Comparison of ENCODE assay signal across 22 cellular contexts in the genomic region with DNA sequence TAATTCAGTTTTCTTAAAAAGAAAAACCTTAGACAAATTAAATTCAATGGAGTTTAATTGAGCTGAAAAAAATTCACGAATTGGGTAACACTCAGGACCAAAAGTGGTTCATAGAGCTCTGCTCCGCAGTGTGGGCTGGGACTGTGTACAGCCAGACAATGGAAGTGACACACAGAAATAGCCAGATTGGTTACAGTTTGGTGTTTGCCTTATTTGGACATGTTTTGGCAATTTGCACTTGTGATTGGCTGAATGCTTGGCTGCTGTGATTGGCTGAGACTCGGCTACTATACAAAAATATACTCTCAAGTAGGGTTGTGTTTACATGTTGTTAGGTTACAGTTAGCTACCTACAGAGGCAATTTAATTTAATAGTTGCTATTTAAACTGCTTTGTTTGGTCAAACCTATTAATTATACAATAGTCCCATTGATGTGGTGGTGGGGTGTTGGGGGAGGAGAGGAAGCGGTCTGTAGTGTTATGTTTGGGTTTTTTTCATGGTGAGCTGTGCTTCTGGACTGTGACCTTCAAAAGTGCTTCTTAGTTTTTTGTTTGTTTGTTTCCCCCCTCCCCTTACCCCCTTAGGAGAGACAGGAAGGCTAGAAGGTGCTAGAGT.
DNase-seq lines count a peak whose midpoint lies in the region; ATAC-seq, FAIRE-seq and TF ChIP-seq lines count a peak whose summit lies in the region.
"Had no signal": no experiment of that assay in that cellular context is flagged by ENCODE, and none has a peak within 500 bp of the region (broad histone marks: within the 10 kb centered on the region; RNA-seq: fewer than 3 reads in every experiment).

No MANE protein-coding gene starts in this region.

- H3K27me3 ChIP-seq in iPS-20b (ENCODE audit: insufficient read depth, low read length) (no peaks in the 10 kb centered on the region), tibial artery (no peaks in the 10 kb centered on the region), right atrium auricular region (no peaks in the 10 kb centered on the region)
- H3K27me3 ChIP-seq: esophagus muscularis mucosa, ovary, upper lobe of left lung had no signal

- H3K9me3 ChIP-seq in iPS-20b (ENCODE audit: insufficient read depth, low read depth, low read length) (no peaks in the 10 kb centered on the region), tibial artery (no peaks in the 10 kb centered on the region), right atrium auricular region (no peaks in the 10 kb centered on the region)
- H3K9me3 ChIP-seq: esophagus muscularis mucosa, ovary, upper lobe of left lung had no signal

- H3K4me1 ChIP-seq in iPS-20b (ENCODE audit: insufficient read depth, low read length), result no peaks in the 10 kb centered on the region; the same call in 1 of the 2 replicates
- no peaks in the 10 kb centered on the region for H3K4me1 ChIP-seq in tibial artery
- no peaks in the 10 kb centered on the region for H3K4me1 ChIP-seq in right atrium auricular region
- H3K4me1 ChIP-seq: esophagus muscularis mucosa, upper lobe of left lung had no signal

- intact Hi-C loops in tibial artery (cut with DNase I; ENCODE audit: low total_unique reads), result no loop called here

- TF ChIP-seq CTCF in tibial artery (IDR thresholded peaks at IDR 0.05), result no peak
- no peak for TF ChIP-seq CTCF in right atrium auricular region (IDR thresholded peaks at IDR 0.05)

- H3K27ac ChIP-seq in iPS-20b (ENCODE audit: low read length) (peak overlapping the region; percentile 56), tibial artery (no peak overlapping the region), right atrium auricular region (no peak overlapping the region)
- H3K27ac ChIP-seq: esophagus muscularis mucosa, ovary, upper lobe of left lung had no signal

- peak; percentile 26 for FAIRE-seq in HTR-8/SVneo (lab: Jason Lieb, UNC)
- FAIRE-seq: K562 had no signal

- H3K9ac ChIP-seq in iPS-20b (ENCODE audit: low read depth, low read length), result no peak overlapping the region

- in situ Hi-C loops in Caki2 (cut with HindIII; ENCODE audit: low pct_unique_long_range_greater_than_20kb, low sequenced_read_pairs), result no loop called here

- no peak overlapping the region for H3K4me3 ChIP-seq in iPS-20b (ENCODE audit: low read length)
- H3K4me3 ChIP-seq in tibial artery, result no peak overlapping the region
- no peak overlapping the region for H3K4me3 ChIP-seq in right atrium auricular region
- H3K4me3 ChIP-seq: esophagus muscularis mucosa, K562, lung, ovary, upper lobe of left lung had no signal

- ATAC-seq in GM19328 (IDR thresholded peaks at IDR 0.05; ENCODE audit: unreplicated experiment), result no peak
- ATAC-seq: K562; stimulated activated naive CD8-positive, alpha-beta T cell treated with anti-CD3 and anti-CD28 coated beads, Interleukin-15, amount 100 ng/mL, for 72 hours had no signal

- H3K36me3 ChIP-seq in iPS-20b (ENCODE audit: insufficient read depth, low read depth, low read length) (no peaks in the 10 kb centered on the region), tibial artery (peaks cover 0 to 7% (median 0%) of the 10 kb centered on the region in 3 donors), right atrium auricular region (no peaks in the 10 kb centered on the region)
- H3K36me3 ChIP-seq: esophagus muscularis mucosa, ovary had no signal

- DNase-seq in Caki2 (ENCODE audit: low read depth) (peak; percentile 1), HTR-8/SVneo (ENCODE audit: insufficient read length, low spot score) (no peak), NCI-H748 treated with DMSO at 0.1 percent for 48 hours (lab: John Stamatoyannopoulos, UW) (peak; percentile 90), globus pallidus (ENCODE audit: low spot score) (no peak), tibial artery (no peak), right atrium auricular region (ENCODE audit: low spot score) (no peak)
- DNase-seq: activated CD4-positive, alpha-beta T cell treated with anti-CD3 and anti-CD28 coated beads, Interleukin-2, amount 50 U/mL, for 4 hours; activated naive CD4-positive, alpha-beta T cell; activated T-cell treated with anti-CD3 and anti-CD28 coated beads for 4 hours; CD4-positive, alpha-beta memory T cell; NCI-H1048; NCI-H345; ovary; stimulated activated CD4-positive, alpha-beta T cell treated with anti-CD3 and anti-CD28 coated beads, Interleukin-2, amount 100 ng/mL, for 24 hours; stimulated activated naive CD8-positive, alpha-beta T cell treated with anti-CD3 and anti-CD28 coated beads, Interleukin-15, amount 100 ng/mL, for 72 hours; T-helper 1 cell; upper lobe of left lung had no signal

Comparison
In these comparisons a context has a peak if more than half of its experiments do, and no peak if none do; other contexts are left out.
1. DNase-seq: peak in Caki2 (single experiment) and NCI-H748 treated with DMSO at 0.1 percent for 48 hours (single experiment); none in HTR-8/SVneo (single experiment), globus pallidus (single experiment), tibial artery (0 of 2) and right atrium auricular region (single experiment).